Comparison of ENCODE assay signal across 8 cellular contexts in the genomic region with DNA sequence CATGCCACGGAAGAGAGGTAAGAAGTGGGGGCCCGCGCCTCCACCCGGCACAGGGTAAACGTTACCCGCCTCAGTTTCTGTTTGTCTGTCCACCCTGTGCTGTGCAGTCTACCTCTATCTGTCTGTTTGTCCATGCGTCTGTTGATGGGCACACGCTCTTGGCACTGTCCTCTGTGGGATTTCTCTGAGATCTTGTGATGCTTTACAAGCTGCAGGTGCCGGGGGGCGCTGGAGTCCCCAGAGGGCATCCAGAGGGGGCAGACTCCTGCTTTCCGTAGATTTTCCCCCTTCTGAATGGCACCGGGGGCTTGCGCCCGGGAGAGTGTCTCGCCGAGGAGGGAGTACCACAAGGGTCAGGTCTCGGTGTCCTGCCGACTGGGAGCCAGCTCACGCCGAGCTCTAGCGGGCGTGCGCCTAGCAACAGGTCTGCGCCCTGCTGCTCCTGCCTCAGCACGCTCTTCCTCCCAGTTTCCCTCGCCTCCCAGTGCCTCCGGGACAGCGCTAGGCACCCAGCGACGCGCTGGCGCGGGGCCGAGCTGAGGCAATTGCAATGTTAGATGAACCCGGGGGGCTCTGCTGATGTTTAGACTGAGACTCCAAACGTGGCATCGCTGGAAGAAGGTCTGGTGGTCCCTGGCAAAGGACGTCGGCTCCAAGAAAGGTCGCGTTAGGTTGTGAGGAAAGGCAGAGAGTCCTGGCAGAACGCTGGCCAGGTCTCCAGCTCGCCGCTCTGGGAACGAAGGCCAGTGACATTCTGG. TPM values are rescaled to one million over a fixed set of nuclear protein-coding genes. Genes with fewer than 3 reads are reported as not detected.
DNase-seq lines count a peak whose midpoint lies in the region; ATAC-seq and TF ChIP-seq lines count a peak whose summit lies in the region.

No MANE protein-coding gene starts in this region.

- H3K27me3 ChIP-seq in esophagus squamous epithelium: peaks cover 0 to 48% (median 3%) of the 10 kb centered on the region in 4 donors

- intact Hi-C loops in esophagus squamous epithelium (cut with DNase I): loop anchor here (5.0 to 10.0 kb wide), 4 partner anchors 65 to 213 kb away; no protein-coding TSS in a partner anchor

- TF ChIP-seq CTCF in esophagus squamous epithelium (IDR thresholded peaks at IDR 0.05): no peak

- peak overlapping the region in 2 of 4 donors; percentile 43 to 51 for H3K27ac ChIP-seq in esophagus squamous epithelium

- H3K4me1 Mint-ChIP-seq in activated CD4-positive, alpha-beta T cell treated with anti-CD3 and anti-CD28 coated beads, Interleukin-2, amount 10 ng/mL, durations not matched to agents 7 days and 5 days: peaks cover 26% of the 10 kb centered on the region
- H3K4me1 Mint-ChIP-seq in natural killer cell treated with Interleukin-12 subunit alpha and Interleukin-12 subunit beta and Interleukin-15 and Interleukin-18, amount 100 ng/mL, for 72 hours (ENCODE audit: low read depth in 2 of 2): no peaks in the 10 kb centered on the region

- peak overlapping the region; percentile 61 for H3K4me3 Mint-ChIP-seq in activated CD4-positive, alpha-beta T cell treated with anti-CD3 and anti-CD28 coated beads, Interleukin-2, amount 10 ng/mL, durations not matched to agents 7 days and 5 days
- peak overlapping the region; percentile 39 for H3K4me3 Mint-ChIP-seq in natural killer cell treated with Interleukin-12 subunit alpha and Interleukin-12 subunit beta and Interleukin-15 and Interleukin-18, amount 100 ng/mL, for 72 hours

- H3K27ac Mint-ChIP-seq in activated CD4-positive, alpha-beta T cell treated with anti-CD3 and anti-CD28 coated beads, Interleukin-2, amount 10 ng/mL, durations not matched to agents 7 days and 5 days: no peak overlapping the region
- no peak overlapping the region for H3K27ac Mint-ChIP-seq in natural killer cell treated with Interleukin-12 subunit alpha and Interleukin-12 subunit beta and Interleukin-15 and Interleukin-18, amount 100 ng/mL, for 72 hours

- CTCF ChIA-PET in activated CD4-positive, alpha-beta T cell treated with anti-CD3 and anti-CD28 coated beads, Interleukin-2, amount 10 ng/mL, durations not matched to agents 7 days and 5 days (lab: Charles Lee): interaction anchor here (0.7 to 1.2 kb wide), 5 partner anchors 137 to 360 kb away, joined by 3 to 4 read pairs (median 3); no protein-coding TSS in a partner anchor

- H3K4me1 ChIP-seq in esophagus squamous epithelium: peaks cover 31 to 52% (median 43%) of the 10 kb centered on the region in 3 donors

- no peak for TF ChIP-seq POLR2A in esophagus squamous epithelium (IDR thresholded peaks at IDR 0.05)

- peak in 1 of 2 donors; percentile 4 for ATAC-seq in natural killer cell treated with Interleukin-12 subunit alpha and Interleukin-12 subunit beta and Interleukin-15 and Interleukin-18, amount 100 ng/mL, for 72 hours
- ATAC-seq in GM21825 (IDR thresholded peaks at IDR 0.05; ENCODE audit: unreplicated experiment): no peak
- ATAC-seq in GM18858 (IDR thresholded peaks at IDR 0.05; ENCODE audit: unreplicated experiment): no peak

- no peaks in the 10 kb centered on the region for H3K9me3 ChIP-seq in esophagus squamous epithelium

- no peaks in the 10 kb centered on the region for H3K9me3 Mint-ChIP-seq in activated CD4-positive, alpha-beta T cell treated with anti-CD3 and anti-CD28 coated beads, Interleukin-2, amount 10 ng/mL, durations not matched to agents 7 days and 5 days
- no peaks in the 10 kb centered on the region for H3K9me3 Mint-ChIP-seq in natural killer cell treated with Interleukin-12 subunit alpha and Interleukin-12 subunit beta and Interleukin-15 and Interleukin-18, amount 100 ng/mL, for 72 hours

- POLR2A ChIA-PET in activated CD4-positive, alpha-beta T cell treated with anti-CD3 and anti-CD28 coated beads, Interleukin-2, amount 10 ng/mL, durations not matched to agents 7 days and 5 days (lab: Charles Lee): no interaction called here

- peaks cover 54% of the 10 kb centered on the region for H3K27me3 Mint-ChIP-seq in activated CD4-positive, alpha-beta T cell treated with anti-CD3 and anti-CD28 coated beads, Interleukin-2, amount 10 ng/mL, durations not matched to agents 7 days and 5 days
- H3K27me3 Mint-ChIP-seq in natural killer cell treated with Interleukin-12 subunit alpha and Interleukin-12 subunit beta and Interleukin-15 and Interleukin-18, amount 100 ng/mL, for 72 hours: peaks cover 29 to 39% of the 10 kb centered on the region in 2 donors

- no peak for DNase-seq in activated CD4-positive, alpha-beta T cell treated with anti-CD3 and anti-CD28 coated beads, Interleukin-2, amount 10 ng/mL, durations not matched to agents 7 days and 5 days
- DNase-seq in activated CD4-positive, alpha-beta T cell treated with anti-CD3 and anti-CD28 coated beads for 4 hours: no peak
- peak; percentile 23 for DNase-seq in RKO (ENCODE audit: low spot score)
- no peak for DNase-seq in esophagus squamous epithelium (lab: John Stamatoyannopoulos, UW)
- DNase-seq in natural killer cell treated with Interleukin-12 subunit alpha and Interleukin-12 subunit beta and Interleukin-15 and Interleukin-18, amount 100 ng/mL, for 72 hours (ENCODE audit: low spot score): no peak
- DNase-seq in stimulated activated naive CD4-positive, alpha-beta T cell treated with Interleukin-2 at 50 U/mL for 16 hours (lab: John Stamatoyannopoulos, UW): no peak

- whole genome bisulfite sequencing in esophagus squamous epithelium, 2 donors: 0 to 11% methylated on average over 7 to 14 of the region's 45 CpGs

- H3K36me3 ChIP-seq in esophagus squamous epithelium: peaks cover 0 to 20% (median 0%) of the 10 kb centered on the region in 3 donors

- peak overlapping the region; percentile 53 to 80 (median 59) for H3K4me3 ChIP-seq in esophagus squamous epithelium

- no peaks in the 10 kb centered on the region for H3K36me3 Mint-ChIP-seq in activated CD4-positive, alpha-beta T cell treated with anti-CD3 and anti-CD28 coated beads, Interleukin-2, amount 10 ng/mL, durations not matched to agents 7 days and 5 days (ENCODE audit: low read depth)
- no peaks in the 10 kb centered on the region for H3K36me3 Mint-ChIP-seq in natural killer cell treated with Interleukin-12 subunit alpha and Interleukin-12 subunit beta and Interleukin-15 and Interleukin-18, amount 100 ng/mL, for 72 hours

RNA-seq across cellular contexts. Expression of a gene that starts 0.7 kb away (rescaled TPM):
- total RNA-seq in activated CD4-positive, alpha-beta T cell treated with anti-CD3 and anti-CD28 coated beads, Interleukin-2, amount 10 ng/mL, durations not matched to agents 7 days and 5 days: not detected
- 10 to 100 TPM in 1 of 4 donors, 1 to 10 TPM in 3; 2.8 to 13.5 (median 7.6) TPM for total RNA-seq in esophagus squamous epithelium
- total RNA-seq in natural killer cell treated with Interleukin-12 subunit alpha and Interleukin-12 subunit beta and Interleukin-15 and Interleukin-18, amount 100 ng/mL, for 72 hours: under 1 TPM; 0.19 to 0.50 TPM
